15 cellular contexts compared by ENCODE assay signal in genomic region chr6:115901896-115902295, GRCh38.
"Had no signal": no experiment of that assay in that cellular context is flagged by ENCODE, and none has a peak within 500 bp of the region (broad histone marks: within the 10 kb centered on the region; RNA-seq: fewer than 3 reads in every experiment).

No MANE protein-coding gene starts in this region.

- H3K27me3 ChIP-seq: esophagus muscularis mucosa, hepatocyte, tibial artery had no signal

- H3K9me3 ChIP-seq: esophagus muscularis mucosa, lower lobe of right lung, tibial artery had no signal

- H3K36me3 ChIP-seq: esophagus muscularis mucosa, lower lobe of right lung, tibial artery had no signal

- DNase-seq: activated CD4-positive, alpha-beta T cell treated with anti-CD3 and anti-CD28 coated beads for 48 hours; activated CD4-positive, CD25-positive, alpha-beta regulatory T cell; activated CD8-positive, alpha-beta T cell treated with anti-CD3 and anti-CD28 coated beads for 36 hours; activated naive CD4-positive, alpha-beta T cell treated with anti-CD3 and anti-CD28 coated beads for 36 hours; activated naive CD8-positive, alpha-beta T cell treated with anti-CD3 and anti-CD28 coated beads, Interleukin-2, amount 50 U/mL, for 24 hours; activated T-cell treated with anti-CD3 and anti-CD28 coated beads, Interleukin-2, amount 50 U/mL, for 1 hour; effector CD8-positive, alpha-beta T cell; islet precursor cell; left colon; lower lobe of right lung; retina; stimulated activated naive CD4-positive, alpha-beta T cell treated with Interleukin-2 at 50 U/mL for 16 hours; tibial artery had no signal

- H3K27ac ChIP-seq: esophagus muscularis mucosa, hepatocyte, lower lobe of right lung, tibial artery had no signal

- H3K4me3 ChIP-seq: esophagus muscularis mucosa, hepatocyte, lower lobe of right lung, tibial artery had no signal
